Comparison of ENCODE assay signal across 13 cellular contexts in the genomic region with DNA sequence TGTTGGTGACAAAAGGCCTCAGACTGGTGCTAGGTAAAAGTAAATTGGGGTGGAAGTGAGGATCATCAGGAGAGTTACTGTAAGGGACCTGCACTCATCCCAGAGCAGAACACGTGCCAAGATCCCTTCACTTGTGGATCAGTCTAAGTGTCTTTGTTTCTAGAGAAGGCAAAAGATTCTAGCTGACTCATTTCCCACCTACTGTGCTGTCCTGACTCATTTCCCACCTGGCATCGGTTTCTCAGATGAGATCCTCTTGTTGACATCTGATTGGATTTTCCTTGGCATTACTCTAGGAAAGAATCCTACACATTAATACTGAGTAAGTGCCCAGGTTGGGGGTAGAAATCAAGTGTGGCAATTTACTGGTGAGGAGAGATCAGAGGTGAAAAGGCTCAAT.
DNase-seq lines count a peak whose midpoint lies in the region; ATAC-seq lines count a peak whose summit lies in the region.
"Had no signal": no experiment of that assay in that cellular context is flagged by ENCODE, and none has a peak within 500 bp of the region (broad histone marks: within the 10 kb centered on the region; RNA-seq: fewer than 3 reads in every experiment).

No MANE protein-coding gene starts in this region.

- in situ Hi-C loops in ACHN (cut with HindIII; ENCODE audit: low pct_ligation_motif_present, low pct_unique_long_range_greater_than_20kb, low sequenced_read_pairs), result loop anchor here (10.0 kb wide), 1 partner anchor 361 kb away; no protein-coding TSS in a partner anchor
- in situ Hi-C loops in KBM-7 (cut with MboI; ENCODE audit: low pct_unique_long_range_greater_than_20kb, low sequenced_read_pairs), result loop anchor here (25.0 kb wide), 1 partner anchor 349 kb away; no protein-coding TSS in a partner anchor

- peak; percentile 94 for DNase-seq in ACHN
- peak; percentile 14 for DNase-seq in HPDE6-E6E7 (ENCODE audit: extremely low spot score)
- DNase-seq in astrocyte of the hippocampus (ENCODE audit: low read depth, low spot score), result peak; percentile 68
- DNase-seq in iPS-NIHi11 (ENCODE audit: low spot score), result peak; percentile 12
- DNase-seq in KBM-7, result no peak
- DNase-seq in NCI-H446 treated with DMSO at 0.1 percent for 48 hours (lab: John Stamatoyannopoulos, UW), result no peak
- DNase-seq: aorta; CD4-positive, alpha-beta T cell; Karpas-422; NCI-H2107; stimulated activated CD4-positive, alpha-beta T cell treated with anti-CD3 and anti-CD28 coated beads, Interleukin-12 subunit alpha, Interleukin-12 subunit beta, amount 100 ng/mL, for 4 hours had no signal

- no peak for ATAC-seq in HG02678 (IDR thresholded peaks at IDR 0.05; ENCODE audit: unreplicated experiment)
- no peak for ATAC-seq in HG03571 (IDR thresholded peaks at IDR 0.05; ENCODE audit: unreplicated experiment)

Comparison
In these comparisons a context has a peak if more than half of its experiments do, and no peak if none do; other contexts are left out.
1. DNase-seq: peak in ACHN (single experiment), HPDE6-E6E7 (single experiment), astrocyte of the hippocampus (single experiment) and iPS-NIHi11 (single experiment); none in KBM-7 (single experiment) and NCI-H446 treated with DMSO at 0.1 percent for 48 hours (single experiment).